ENCODE assay signal across 12 cellular contexts in the genomic region with DNA sequence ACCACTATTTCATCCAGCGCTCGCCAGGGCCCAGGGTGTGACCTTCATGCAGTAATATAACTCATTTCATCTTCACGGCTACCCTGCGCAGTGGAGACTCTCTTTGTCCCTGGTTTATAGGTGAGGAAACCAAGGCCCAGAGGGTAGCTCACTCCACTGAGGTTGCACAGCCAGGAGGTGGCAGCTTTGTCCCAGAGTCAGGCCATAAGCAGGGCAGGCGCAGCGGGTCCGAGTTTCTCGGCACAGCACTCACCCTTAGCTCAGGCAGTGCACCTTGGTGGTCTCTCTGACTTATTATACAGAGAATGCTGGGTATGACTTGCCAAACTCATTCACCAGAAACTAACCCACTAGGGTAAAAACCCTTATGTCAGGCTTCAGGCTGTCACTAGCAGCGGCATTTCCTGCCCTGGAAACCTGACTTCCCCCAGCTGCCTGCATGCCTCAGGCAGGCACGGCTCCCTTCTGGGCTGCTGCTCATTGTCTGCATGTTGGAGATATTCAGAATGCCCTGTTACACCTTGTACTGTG. TPM values are rescaled to one million over a fixed set of nuclear protein-coding genes. Genes with fewer than 3 reads are reported as not detected.
DNase-seq lines count a peak whose midpoint lies in the region; ATAC-seq and TF ChIP-seq lines count a peak whose summit lies in the region.
"Had no signal": no experiment of that assay in that cellular context is flagged by ENCODE, and none has a peak within 500 bp of the region (broad histone marks: within the 10 kb centered on the region; RNA-seq: fewer than 3 reads in every experiment).

No MANE protein-coding gene starts in this region.

- H3K27ac Mint-ChIP-seq in activated CD4-positive, alpha-beta T cell treated with anti-CD3 and anti-CD28 coated beads for 36 hours = peak overlapping the region; percentile 25
- H3K27ac Mint-ChIP-seq in T-cell (peak overlapping the region in 1 of 2 donors; percentile 66), nephron progenitor cell (peak overlapping the region; percentile 81)
- peak overlapping the region; percentile 41 to 71 for H3K27ac Mint-ChIP-seq in effector memory CD8-positive, alpha-beta T cell

- ATAC-seq in activated CD4-positive, alpha-beta T cell treated with anti-CD3 and anti-CD28 coated beads for 36 hours = peak; percentile 75
- ATAC-seq in T-cell (replicated peaks in 1 of 4) (peak; percentile 34 to 75 (median 51)), GM19397 (IDR thresholded peaks at IDR 0.05; ENCODE audit: unreplicated experiment) (no peak)
- no peak for ATAC-seq in effector memory CD8-positive, alpha-beta T cell (replicated peaks)

- H3K27me3 ChIP-seq in thyroid gland = no peaks in the 10 kb centered on the region

- H3K9me3 Mint-ChIP-seq in activated CD4-positive, alpha-beta T cell treated with anti-CD3 and anti-CD28 coated beads for 36 hours (ENCODE audit: low read depth) = no peaks in the 10 kb centered on the region
- H3K9me3 Mint-ChIP-seq in T-cell (no peaks in the 10 kb centered on the region), nephron progenitor cell (no peaks in the 10 kb centered on the region)
- no peaks in the 10 kb centered on the region for H3K9me3 Mint-ChIP-seq in effector memory CD8-positive, alpha-beta T cell

- intact Hi-C loops in activated CD4-positive, alpha-beta T cell treated with anti-CD3 and anti-CD28 coated beads for 36 hours (cut with DNase I, micrococcal nuclease) = no loop called here
- intact Hi-C loops in thyroid gland (cut with DNase I) = no loop called here

- TF ChIP-seq POLR2A in thyroid gland (IDR thresholded peaks at IDR 0.05) = no peak

- 81 to 90% methylated on average over 8 to 10 of the region's 10 CpGs for WGBS in thyroid gland, 2 donors

- no peak overlapping the region for H3K4me3 ChIP-seq in thyroid gland (replicated peaks in 1 of 3)

- POLR2A ChIA-PET in activated CD4-positive, alpha-beta T cell treated with anti-CD3 and anti-CD28 coated beads for 36 hours (lab: Charles Lee) = no interaction called here
- POLR2A ChIA-PET in T-cell (lab: Charles Lee) = no interaction called here

- no peaks in the 10 kb centered on the region for H3K27me3 Mint-ChIP-seq in activated CD4-positive, alpha-beta T cell treated with anti-CD3 and anti-CD28 coated beads for 36 hours
- H3K27me3 Mint-ChIP-seq in T-cell (no peaks in the 10 kb centered on the region), nephron progenitor cell (ENCODE audit: low read depth, poor library complexity) (peaks cover 3% of the 10 kb centered on the region)
- H3K27me3 Mint-ChIP-seq in effector memory CD8-positive, alpha-beta T cell = no peaks in the 10 kb centered on the region

- no peaks in the 10 kb centered on the region for H3K9me3 ChIP-seq in thyroid gland

- peaks cover 10% of the 10 kb centered on the region for H3K36me3 Mint-ChIP-seq in activated CD4-positive, alpha-beta T cell treated with anti-CD3 and anti-CD28 coated beads for 36 hours (ENCODE audit: low read depth)
- H3K36me3 Mint-ChIP-seq in T-cell (peaks cover 17% of the 10 kb centered on the region), nephron progenitor cell (ENCODE audit: low read depth) (peaks cover 23% of the 10 kb centered on the region)
- peaks cover 13% of the 10 kb centered on the region for H3K36me3 Mint-ChIP-seq in effector memory CD8-positive, alpha-beta T cell (ENCODE audit: insufficient read depth)

- H3K4me3 Mint-ChIP-seq in activated CD4-positive, alpha-beta T cell treated with anti-CD3 and anti-CD28 coated beads for 36 hours = no peak overlapping the region
- H3K4me3 Mint-ChIP-seq in T-cell (no peak overlapping the region), nephron progenitor cell (no peak overlapping the region)
- no peak overlapping the region for H3K4me3 Mint-ChIP-seq in effector memory CD8-positive, alpha-beta T cell

- peaks cover 28% of the 10 kb centered on the region for H3K4me1 Mint-ChIP-seq in activated CD4-positive, alpha-beta T cell treated with anti-CD3 and anti-CD28 coated beads for 36 hours
- H3K4me1 Mint-ChIP-seq in T-cell = peaks cover 23 to 28% (median 25%) of the 10 kb centered on the region in 3 donors
- peaks cover 19 to 29% of the 10 kb centered on the region in 2 donors for H3K4me1 Mint-ChIP-seq in effector memory CD8-positive, alpha-beta T cell (ENCODE audit: low read depth in 2 of 2)
- peaks cover 56% of the 10 kb centered on the region for H3K4me1 Mint-ChIP-seq in nephron progenitor cell

- CTCF ChIA-PET in activated CD4-positive, alpha-beta T cell treated with anti-CD3 and anti-CD28 coated beads for 36 hours (lab: Charles Lee) = no interaction called here
- CTCF ChIA-PET in T-cell (lab: Charles Lee) = interaction anchor here in 1 of 2 donors (0.6 kb wide), 1 partner anchor 23 kb away, joined by 6 read pairs; no protein-coding TSS in a partner anchor

- H3K36me3 ChIP-seq in thyroid gland = peaks cover 1 to 7% of the 10 kb centered on the region in 2 donors

- peaks cover 23 to 34% of the 10 kb centered on the region in 2 donors for H3K4me1 ChIP-seq in thyroid gland

- DNase-seq in activated CD4-positive, alpha-beta T cell treated with anti-CD3 and anti-CD28 coated beads for 36 hours = peak; percentile 46
- DNase-seq in activated CD4-positive, alpha-beta T cell treated with anti-CD3 and anti-CD28 coated beads, Interleukin-2, amount 50 U/mL, for 48 hours = no peak
- DNase-seq in T-cell (peak in 3 of 34 experiments; percentile 14 to 17 (median 15)), nephron progenitor cell (no peak), SHP77 treated with DMSO at 0.1 percent for 48 hours (lab: John Stamatoyannopoulos, UW) (no peak), thyroid gland (no peak)
- no peak for DNase-seq in effector memory CD8-positive, alpha-beta T cell
- DNase-seq: activated CD8-positive, alpha-beta memory T cell treated with anti-CD3 and anti-CD28 coated beads for 24 hours; cortex of kidney; SIG-M5 had no signal

- peak overlapping the region in 1 of 3 donors; percentile 59 for H3K27ac ChIP-seq in thyroid gland

- no peak for TF ChIP-seq CTCF in nephron progenitor cell (IDR thresholded peaks at IDR 0.05)
- TF ChIP-seq CTCF in thyroid gland (IDR thresholded peaks at IDR 0.05) = no peak

RNA-seq across cellular contexts. Expression of a gene that starts 24.5 kb away (rescaled TPM):
- total RNA-seq in activated CD4-positive, alpha-beta T cell treated with anti-CD3 and anti-CD28 coated beads for 36 hours = 100 to 1,000 TPM in 1 of 2 experiments, 10 to 100 TPM in 1; 100.0 to 129 TPM
- total RNA-seq in T-cell (10 to 100 TPM; 40.3 to 59.7 (median 42.8) TPM), thyroid gland (100 to 1,000 TPM in 1 of 4 donors, 10 to 100 TPM in 3; 63.3 to 112 (median 80.7) TPM)

RNA-seq across cellular contexts. Expression of a gene that starts 41.9 kb away (rescaled TPM):
- not detected for total RNA-seq in activated CD4-positive, alpha-beta T cell treated with anti-CD3 and anti-CD28 coated beads for 36 hours
- under 1 TPM in 3 of 5 donors, not detected in 2; 0.12 to 0.19 (median 0.13) TPM for total RNA-seq in T-cell
- total RNA-seq in thyroid gland = 10 to 100 TPM; 16.8 to 34.9 (median 29.3) TPM
- total RNA-seq: NCI-H460 had no signal

RNA-seq across cellular contexts. Expression of a gene that starts 57.3 kb away (rescaled TPM):
- total RNA-seq in activated CD4-positive, alpha-beta T cell treated with anti-CD3 and anti-CD28 coated beads for 36 hours = not detected
- total RNA-seq in T-cell (not detected), thyroid gland (under 1 TPM in 1 of 4 donors, not detected in 3; 0.11 TPM)
- total RNA-seq: NCI-H460 had no signal

Comparison
In these comparisons a context has a peak if more than half of its experiments do, and no peak if none do; other contexts are left out.
1. ATAC-seq: peak in activated CD4-positive, alpha-beta T cell treated with anti-CD3 and anti-CD28 coated beads for 36 hours (single experiment) and T-cell (4 of 4); none in effector memory CD8-positive, alpha-beta T cell (single experiment) and GM19397 (single experiment).
2. RNA of a gene that starts 41.9 kb away (total RNA-seq): 16.8 to 34.9 TPM in thyroid gland; 0.12 to 0.19 TPM in T-cell and not detected in activated CD4-positive, alpha-beta T cell treated with anti-CD3 and anti-CD28 coated beads for 36 hours; every median in the first group is over 10 times any median in the second.